12 cellular contexts compared by ENCODE assay signal in the genomic region with DNA sequence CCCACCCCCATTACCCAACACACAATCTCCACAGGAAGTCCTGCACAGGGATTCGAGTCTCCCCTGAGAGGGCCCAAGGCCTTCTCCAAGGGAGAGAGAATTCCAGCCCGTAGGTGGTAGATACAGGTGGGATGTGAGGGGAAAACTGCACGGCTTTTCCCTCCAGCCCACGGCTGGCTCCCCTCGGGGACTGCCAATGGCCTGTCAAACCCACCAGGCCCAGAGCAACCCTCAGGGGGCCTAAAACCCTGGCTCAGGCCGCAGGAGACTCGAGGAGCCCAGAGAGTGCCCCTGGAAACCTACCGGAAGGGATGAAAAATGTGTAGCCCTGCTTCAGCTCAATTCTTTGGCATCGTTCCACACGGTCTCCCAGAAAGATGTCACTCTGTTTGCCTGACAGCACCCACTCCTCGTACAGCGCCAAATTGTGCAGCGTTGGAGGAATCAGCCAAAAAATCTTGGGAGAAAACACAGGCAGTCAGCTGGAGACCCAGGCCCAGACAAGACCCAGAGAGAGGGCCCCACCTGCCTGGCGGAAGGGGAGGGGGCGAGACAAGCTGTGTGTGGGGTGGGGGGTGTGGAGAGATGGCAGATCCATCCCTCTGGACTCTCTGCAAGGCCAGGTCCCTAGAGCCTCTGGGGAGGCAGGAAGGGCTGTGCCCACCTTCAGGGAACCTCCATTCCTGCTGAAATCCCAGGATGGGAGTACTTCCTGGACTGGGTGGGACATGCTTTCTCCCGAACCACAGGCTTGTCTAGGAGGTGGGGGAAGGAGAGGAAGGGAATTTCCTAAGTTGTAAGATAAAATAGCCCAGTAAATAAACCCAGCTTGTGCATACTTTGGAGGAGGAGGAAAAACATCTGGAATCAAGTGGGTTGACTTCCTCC. TPM values are rescaled to one million over a fixed set of nuclear protein-coding genes. Genes with fewer than 3 reads are reported as not detected.
DNase-seq lines count a peak whose midpoint lies in the region; ATAC-seq and TF ChIP-seq lines count a peak whose summit lies in the region.
"Had no signal": no experiment of that assay in that cellular context is flagged by ENCODE, and none has a peak within 500 bp of the region (broad histone marks: within the 10 kb centered on the region; RNA-seq: fewer than 3 reads in every experiment).

No MANE protein-coding gene starts in this region.

- H3K9me3 ChIP-seq in heart left ventricle (no peaks in the 10 kb centered on the region), upper lobe of left lung (no peaks in the 10 kb centered on the region), adrenal gland (replicated peaks in 1 of 3) (no peaks in the 10 kb centered on the region)
- H3K9me3 ChIP-seq: BE2C had no signal

- DNase-seq in heart left ventricle (peak in 2 of 5 donors; percentile 47 to 51), Right ventricle myocardium inferior (ENCODE audit: missing footprints) (no peak), amniotic epithelial cell (ENCODE audit: low read depth) (peak; percentile 21), left kidney (ENCODE audit: low read depth, low spot score) (peak; percentile 57), upper lobe of left lung (no peak), occipital lobe (lab: John Stamatoyannopoulos, UW) (no peak), adrenal gland (no peak)
- DNase-seq: activated T-cell treated with anti-CD3 and anti-CD28 coated beads for 4 hours; BE2C; hippocampal formation; stimulated activated CD4-positive, alpha-beta T cell treated with anti-CD3 and anti-CD28 coated beads, Interleukin-2, amount 100 ng/mL, for 24 hours had no signal

- TF ChIP-seq CTCF in heart left ventricle (IDR thresholded peaks at IDR 0.05) (no peak), upper lobe of left lung (IDR thresholded peaks at IDR 0.05) (no peak), adrenal gland (IDR thresholded peaks at IDR 0.05) (no peak)

- H3K4me1 ChIP-seq in heart left ventricle = peaks cover 0 to 69% (median 59%) of the 10 kb centered on the region in 12 donors
- peaks cover 57 to 72% (median 63%) of the 10 kb centered on the region in 4 donors for H3K4me1 ChIP-seq in upper lobe of left lung
- peaks cover 18 to 35% of the 10 kb centered on the region in 2 donors for H3K4me1 ChIP-seq in adrenal gland (replicated peaks in 1 of 2)

- H3K36me3 ChIP-seq in heart left ventricle (peaks cover 0 to 31% (median 6%) of the 10 kb centered on the region in 9 donors), upper lobe of left lung (peaks cover 0 to 5% (median 0%) of the 10 kb centered on the region in 4 donors), adrenal gland (replicated peaks in 1 of 2) (peaks cover 0 to 4% of the 10 kb centered on the region in 2 donors)

- H3K27ac ChIP-seq in heart left ventricle (peak overlapping the region; percentile 47 to 83 (median 75)), upper lobe of left lung (peak overlapping the region; percentile 80 to 93 (median 88)), adrenal gland (peak overlapping the region in 2 of 5 donors; percentile 56 to 82)

- no peak for TF ChIP-seq POLR2A in heart left ventricle (IDR thresholded peaks at IDR 0.05)
- no peak for TF ChIP-seq POLR2A in upper lobe of left lung (IDR thresholded peaks at IDR 0.05)
- TF ChIP-seq POLR2A in adrenal gland (IDR thresholded peaks at IDR 0.05) = no peak

- intact Hi-C loops in heart left ventricle (cut with DNase I) (no loop called here), Right ventricle myocardium inferior (cut with DNase I) (no loop called here), adrenal gland (cut with DNase I) (no loop called here)

- WGBS in heart left ventricle, 4 donors = 50 to 57% (median 53%) methylated on average over 16 of the region's 16 CpGs
- WGBS in upper lobe of left lung, 2 donors = 60 to 65% methylated on average over 14 to 16 of the region's 16 CpGs
- 82 to 86% (median 83%) methylated on average over 10 to 16 of the region's 16 CpGs for WGBS in adrenal gland, 4 donors

- peak in 1 of 4 donors; percentile 2 for ATAC-seq in heart left ventricle
- ATAC-seq in Right ventricle myocardium inferior = no peak
- ATAC-seq in upper lobe of left lung (ENCODE audit: low FRiP score in 2 of 2) = no peak
- no peak for ATAC-seq in HG02610 (IDR thresholded peaks at IDR 0.05; ENCODE audit: unreplicated experiment)

- no peak for TF ChIP-seq EP300 in upper lobe of left lung (IDR thresholded peaks at IDR 0.05)

- H3K4me3 ChIP-seq in heart left ventricle (peak overlapping the region in 2 of 12 donors; percentile 8 to 18), upper lobe of left lung (no peak overlapping the region), adrenal gland (no peak overlapping the region)

- H3K27me3 ChIP-seq in heart left ventricle (no peaks in the 10 kb centered on the region), upper lobe of left lung (no peaks in the 10 kb centered on the region), adrenal gland (no peaks in the 10 kb centered on the region)
- H3K27me3 ChIP-seq: BE2C had no signal

RNA-seq across cellular contexts. Expression of a gene that starts 48.1 kb away (rescaled TPM):
- total RNA-seq in heart left ventricle (10 to 100 TPM in 6 of 9 donors, 1 to 10 TPM in 3; 7.9 to 24.7 (median 11.9) TPM), Right ventricle myocardium inferior (13.1 TPM), upper lobe of left lung (10 to 100 TPM; 29.5 to 81.7 (median 34.2) TPM), occipital lobe (113 TPM), adrenal gland (10 to 100 TPM in 7 of 8 donors, 1 to 10 TPM in 1; 9.1 to 40.6 (median 18.0) TPM)
- polyA plus RNA-seq in heart left ventricle (1 to 10 TPM; 7.3 to 9.9 TPM), adrenal gland (10 to 100 TPM in 2 of 3 donors, 1 to 10 TPM in 1; 5.0 to 19.7 (median 10.2) TPM)

Comparison
In these comparisons a context has a peak if more than half of its experiments do, and no peak if none do; other contexts are left out.
1. DNase-seq: peak in amniotic epithelial cell (single experiment) and left kidney (single experiment); none in Right ventricle myocardium inferior (single experiment), upper lobe of left lung (0 of 2), occipital lobe (single experiment) and adrenal gland (0 of 7).